ENCODE assay signal across 1 cellular context in the genomic region with DNA sequence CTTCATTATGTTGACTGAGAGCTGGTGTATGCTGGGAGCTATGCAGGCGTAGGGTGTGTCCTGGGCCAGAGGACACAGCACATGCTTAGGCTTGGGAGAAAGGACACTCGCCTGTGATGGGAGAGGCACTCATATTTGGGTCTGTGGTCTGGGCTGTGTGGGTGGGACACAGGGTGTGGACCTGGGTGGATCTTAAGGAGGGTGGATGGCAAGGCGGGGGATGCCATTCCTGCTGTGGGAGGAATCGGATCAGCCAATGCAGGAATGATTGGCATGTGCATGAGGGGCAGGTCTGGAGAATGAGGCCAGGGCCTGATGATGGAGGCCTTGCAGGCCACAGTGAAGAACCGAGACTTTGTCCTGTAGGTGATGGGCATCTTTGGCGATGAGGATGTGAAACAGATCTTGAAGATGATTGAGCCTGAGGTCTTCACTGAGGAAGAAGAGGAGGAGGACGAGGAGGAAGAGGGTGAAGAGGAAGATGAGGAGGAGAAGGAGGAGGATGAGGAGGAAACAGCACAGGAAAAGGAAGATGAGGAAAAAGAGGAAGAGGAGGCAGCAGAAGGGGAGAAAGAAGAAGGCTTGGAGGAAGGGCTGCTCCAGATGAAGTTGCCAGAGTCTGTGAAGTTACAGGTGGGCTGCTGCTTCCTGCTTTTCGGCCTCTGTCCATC.
TF ChIP-seq lines count a peak whose summit lies in the region.

No MANE protein-coding gene starts in this region.

TF ChIP-seq in WTC11, 78 proteins besides CTCF, POLR2A, EP300 and RAD21 (continued from another document):
- TF ChIP-seq PRDM15 (CRISPR knock-in tag; IDR thresholded peaks at IDR 0.05) = no peak
- no peak for TF ChIP-seq RELA (CRISPR knock-in tag; IDR thresholded peaks at IDR 0.05; ENCODE audit: borderline replicate concordance)
- TF ChIP-seq NFATC4 (CRISPR knock-in tag; IDR thresholded peaks at IDR 0.05) = no peak
- no peak for TF ChIP-seq IRF2 (CRISPR knock-in tag; IDR thresholded peaks at IDR 0.05; ENCODE audit: borderline replicate concordance, low read depth)
- no peak for TF ChIP-seq ZBTB21 (CRISPR knock-in tag; IDR thresholded peaks at IDR 0.05; ENCODE audit: borderline replicate concordance)
- no peak for TF ChIP-seq ZNF317 (CRISPR knock-in tag; IDR thresholded peaks at IDR 0.05; ENCODE audit: borderline replicate concordance, low read depth)
- TF ChIP-seq USF1 (CRISPR knock-in tag; IDR thresholded peaks at IDR 0.05) = no peak
- TF ChIP-seq GTF2I (CRISPR knock-in tag; conservative IDR thresholded peaks at IDR 0.05) = no peak
- no peak for TF ChIP-seq ATF6 (CRISPR knock-in tag; IDR thresholded peaks at IDR 0.05)
TF ChIP-seq in WTC11: peak in this region for 0.
